14 cellular contexts compared by ENCODE assay signal in the genomic region with DNA sequence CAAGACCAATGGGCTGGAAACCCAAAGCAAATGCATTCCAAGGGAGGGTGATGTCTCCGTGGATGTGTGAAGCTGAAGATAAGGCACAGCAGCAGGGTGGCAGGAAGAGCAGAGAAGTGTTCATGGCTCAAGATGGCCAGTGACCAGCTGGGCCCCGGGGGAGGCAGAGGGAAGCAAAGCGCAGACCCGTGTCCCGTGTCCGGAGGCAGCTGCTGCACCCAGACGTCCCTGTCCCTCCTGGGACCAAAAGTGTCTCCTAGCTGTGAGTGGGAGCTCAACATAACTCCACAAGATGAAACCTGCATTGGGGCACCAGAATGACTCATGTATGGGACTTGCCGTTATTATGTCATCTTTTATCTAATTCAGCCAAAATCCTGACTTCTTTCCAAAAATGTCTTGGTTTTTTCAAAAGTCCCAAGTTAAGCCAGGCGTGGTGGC.
DNase-seq lines count a peak whose midpoint lies in the region; ATAC-seq, FAIRE-seq and TF ChIP-seq lines count a peak whose summit lies in the region.
"Had no signal": no experiment of that assay in that cellular context is flagged by ENCODE, and none has a peak within 500 bp of the region (broad histone marks: within the 10 kb centered on the region; RNA-seq: fewer than 3 reads in every experiment).

No MANE protein-coding gene starts in this region.

- no peaks in the 10 kb centered on the region for H4K20me1 ChIP-seq in osteoblast (ENCODE audit: insufficient read depth, low read length)

- peak; percentile 89 for FAIRE-seq in RCC 7860 (lab: Jason Lieb, UNC)
- FAIRE-seq: endometrium had no signal

- H3K36me3 ChIP-seq in osteoblast (ENCODE audit: insufficient read depth, low read length): no peaks in the 10 kb centered on the region

- TF ChIP-seq CTCF in epithelial cell of esophagus (IDR thresholded peaks at IDR 0.05; ENCODE audit: insufficient read depth, low read depth, low read length, missing control alignments) (no peak), osteoblast (IDR thresholded peaks at IDR 0.05; ENCODE audit: extremely low read depth, low read depth, low read length) (no peak), GM10266 (IDR thresholded peaks at IDR 0.05; ENCODE audit: control insufficient read depth, insufficient read depth, low read depth, missing control alignments) (no peak)

- no peak for ATAC-seq in GM21737 (IDR thresholded peaks at IDR 0.05; ENCODE audit: unreplicated experiment)
- ATAC-seq: activated CD8-positive, alpha-beta T cell treated with anti-CD3 and anti-CD28 coated beads, Interleukin-2, amount 10 ng/mL, durations not matched to agents 7 days and 5 days; activated naive CD8-positive, alpha-beta T cell treated with anti-CD3 and anti-CD28 coated beads, Interleukin-2, amount 50 U/mL, for 24 hours; T-helper 17 cell had no signal

- H3K4me1 ChIP-seq in osteoblast (ENCODE audit: insufficient read depth, low read length): peaks cover 26% of the 10 kb centered on the region

- H3K4me2 ChIP-seq in osteoblast (ENCODE audit: insufficient read depth, low read length): peak overlapping the region; percentile 33

- no peaks in the 10 kb centered on the region for H3K79me2 ChIP-seq in osteoblast (ENCODE audit: insufficient read depth, low read length)

- H2AFZ ChIP-seq in osteoblast (ENCODE audit: low read length): peak overlapping the region; percentile 2

- DNase-seq in GM03348 (ENCODE audit: low spot score) (peak; percentile 79), RCC 7860 (ENCODE audit: low spot score) (peak; percentile 88), epithelial cell of esophagus (ENCODE audit: low read depth) (peak; percentile 81), osteoblast (ENCODE audit: insufficient read length, low spot score, missing footprints) (peak; percentile 92), GDM1 (lab: John Stamatoyannopoulos, UW) (no peak), NAMALWA (ENCODE audit: low spot score) (no peak), GM10266 (ENCODE audit: extremely low spot score) (no peak)
- DNase-seq: activated CD8-positive, alpha-beta T cell treated with anti-CD3 and anti-CD28 coated beads, Interleukin-2, amount 10 ng/mL, durations not matched to agents 7 days and 5 days; activated naive CD8-positive, alpha-beta T cell treated with anti-CD3 and anti-CD28 coated beads, Interleukin-2, amount 50 U/mL, for 24 hours; Calu3; NK-92 treated with Interleukin-12 subunit alpha and Interleukin-12 subunit beta, amount 100 ng/mL, for 24 hours; T-helper 17 cell had no signal

- peak overlapping the region; percentile 41 for H3K27ac ChIP-seq in osteoblast (ENCODE audit: low read depth, low read length)

- H3K4me3 ChIP-seq in epithelial cell of esophagus (ENCODE audit: low read length) (no peak overlapping the region), osteoblast (ENCODE audit: insufficient read depth, low read length) (no peak overlapping the region)

- H3K9me3 ChIP-seq in osteoblast (ENCODE audit: low read depth, low read length): no peaks in the 10 kb centered on the region

- H3K27me3 ChIP-seq in osteoblast (ENCODE audit: insufficient read depth, low read length): no peaks in the 10 kb centered on the region

Comparison
In these comparisons a context has a peak if more than half of its experiments do, and no peak if none do; other contexts are left out.
1. DNase-seq: peak in GM03348 (single experiment), RCC 7860 (single experiment), epithelial cell of esophagus (single experiment) and osteoblast (single experiment); none in GDM1 (single experiment), NAMALWA (single experiment) and GM10266 (single experiment).